ENCODE assay signal across 6 cellular contexts in the genomic region with DNA sequence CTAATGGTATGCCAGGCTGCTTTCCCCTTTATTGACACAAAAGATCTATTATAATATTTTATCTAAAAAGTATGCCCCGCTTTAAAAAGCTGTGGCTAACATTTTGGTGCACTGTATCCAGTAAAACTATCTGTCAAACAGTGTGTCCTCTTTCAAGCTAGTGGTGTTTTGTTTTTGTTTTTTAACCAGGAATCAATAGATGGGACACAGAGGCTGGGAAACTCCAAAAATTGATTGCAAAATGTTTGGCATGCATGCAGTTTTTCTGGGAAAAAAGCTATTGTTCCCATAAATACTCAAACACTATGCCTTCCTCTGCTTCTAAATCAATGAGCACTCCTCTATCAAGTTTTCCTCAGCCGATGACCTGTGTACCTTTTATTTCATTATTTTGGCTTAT. TPM values are rescaled to one million over a fixed set of nuclear protein-coding genes. Genes with fewer than 3 reads are reported as not detected.
"Had no signal": no experiment of that assay in that cellular context is flagged by ENCODE, and none has a peak within 500 bp of the region (broad histone marks: within the 10 kb centered on the region; RNA-seq: fewer than 3 reads in every experiment).

No MANE protein-coding gene starts in this region.

- H3K27ac ChIP-seq: HL-60 had no signal

- DNase-seq: IMR-90, KBM-7 had no signal

- ATAC-seq: K562 had no signal

- FAIRE-seq: HTR-8/SVneo, K562 had no signal

- H3K4me3 ChIP-seq: K562 had no signal

RNA-seq across cellular contexts. Expression of a gene that starts 34.3 kb away (rescaled TPM):
- total RNA-seq: HT-29 had no signal
